Comparison of ENCODE assay signal across 8 cellular contexts in the genomic region with DNA sequence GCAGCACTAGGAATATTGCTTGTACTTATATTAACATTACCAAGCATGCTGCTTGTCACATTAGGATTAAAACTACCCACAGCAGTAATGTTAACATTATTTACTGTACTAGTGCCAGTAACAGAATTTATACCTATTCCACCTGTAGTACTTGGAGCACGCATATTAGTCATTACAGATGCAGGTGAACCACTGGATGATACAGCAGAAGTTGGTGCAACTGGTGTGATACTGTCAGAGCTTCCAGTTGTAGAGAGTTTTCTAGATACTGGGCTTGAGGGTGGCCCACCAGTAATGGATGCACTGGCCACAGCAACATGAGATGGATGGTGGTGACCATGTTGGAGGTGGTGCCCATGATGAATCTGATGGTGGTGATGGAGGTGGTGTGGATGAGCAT. TPM values are rescaled to one million over a fixed set of nuclear protein-coding genes. Genes with fewer than 3 reads are reported as not detected.
DNase-seq lines count a peak whose midpoint lies in the region; ATAC-seq and TF ChIP-seq lines count a peak whose summit lies in the region.

No MANE protein-coding gene starts in this region.

- H3K27me3 ChIP-seq in ascending aorta = no peaks in the 10 kb centered on the region
- no peaks in the 10 kb centered on the region for H3K27me3 ChIP-seq in layer of hippocampus (ENCODE audit: control insufficient read depth, insufficient read depth, low read length)

- peaks cover 11% of the 10 kb centered on the region for H3K36me3 Mint-ChIP-seq in activated CD8-positive, alpha-beta memory T cell treated with anti-CD3 and anti-CD28 coated beads, Interleukin-2, amount 10 ng/mL, durations not matched to agents 7 days and 5 days

- no peaks in the 10 kb centered on the region for H3K36me3 ChIP-seq in ascending aorta

- no peak for TF ChIP-seq CTCF in ascending aorta (IDR thresholded peaks at IDR 0.05)

- H3K4me1 Mint-ChIP-seq in activated CD8-positive, alpha-beta memory T cell treated with anti-CD3 and anti-CD28 coated beads, Interleukin-2, amount 10 ng/mL, durations not matched to agents 7 days and 5 days = peaks cover 34% of the 10 kb centered on the region

- H3K4me3 Mint-ChIP-seq in activated CD8-positive, alpha-beta memory T cell treated with anti-CD3 and anti-CD28 coated beads, Interleukin-2, amount 10 ng/mL, durations not matched to agents 7 days and 5 days = peak overlapping the region; percentile 86

- peak overlapping the region; percentile 66 to 97 for H3K4me3 ChIP-seq in ascending aorta

- intact Hi-C loops in ascending aorta (cut with DNase I) = loop anchor here (5.0 to 10.0 kb wide), 4 partner anchors 137 to 750 kb away; no protein-coding TSS in a partner anchor

- H3K27ac Mint-ChIP-seq in activated CD8-positive, alpha-beta memory T cell treated with anti-CD3 and anti-CD28 coated beads, Interleukin-2, amount 10 ng/mL, durations not matched to agents 7 days and 5 days = no peak overlapping the region

- no peaks in the 10 kb centered on the region for H3K9me3 Mint-ChIP-seq in activated CD8-positive, alpha-beta memory T cell treated with anti-CD3 and anti-CD28 coated beads, Interleukin-2, amount 10 ng/mL, durations not matched to agents 7 days and 5 days (ENCODE audit: low read depth)

- DNase-seq in activated CD8-positive, alpha-beta memory T cell treated with anti-CD3 and anti-CD28 coated beads, Interleukin-2, amount 10 ng/mL, durations not matched to agents 7 days and 5 days = no peak
- no peak for DNase-seq in activated CD8-positive, alpha-beta memory T cell treated with anti-CD3 and anti-CD28 coated beads, Interleukin-2, amount 50 U/mL, for 48 hours
- DNase-seq in ascending aorta (ENCODE audit: low spot score in 2 of 2) (no peak), mesenteric fat pad (ENCODE audit: low spot score) (no peak), NCI-H510A (lab: John Stamatoyannopoulos, UW) (no peak), cerebellum (ENCODE audit: low spot score) (no peak)

- H3K9me3 ChIP-seq in ascending aorta = no peaks in the 10 kb centered on the region

- peaks cover 11% of the 10 kb centered on the region for H3K27me3 Mint-ChIP-seq in activated CD8-positive, alpha-beta memory T cell treated with anti-CD3 and anti-CD28 coated beads, Interleukin-2, amount 10 ng/mL, durations not matched to agents 7 days and 5 days

- H3K27ac ChIP-seq in ascending aorta = peak overlapping the region; percentile 98
- H3K27ac ChIP-seq in layer of hippocampus (ENCODE audit: low read depth, low read length) = peak overlapping the region; percentile 94
- H3K27ac ChIP-seq in temporal lobe (ENCODE audit: low read depth, low read length) = peak overlapping the region; percentile 1

- CTCF ChIA-PET in activated CD8-positive, alpha-beta memory T cell treated with anti-CD3 and anti-CD28 coated beads, Interleukin-2, amount 10 ng/mL, durations not matched to agents 7 days and 5 days (lab: Charles Lee) = interaction anchor here (1.4 kb wide), 1 partner anchor 14 kb away, joined by 5 read pairs; no protein-coding TSS in a partner anchor

- H3K4me1 ChIP-seq in ascending aorta = peaks cover 10 to 21% of the 10 kb centered on the region in 2 donors

- no peak for ATAC-seq in activated CD8-positive, alpha-beta memory T cell treated with anti-CD3 and anti-CD28 coated beads, Interleukin-2, amount 10 ng/mL, durations not matched to agents 7 days and 5 days

RNA-seq across cellular contexts. Expression of a gene that starts 1.1 kb away (rescaled TPM):
- total RNA-seq in activated CD8-positive, alpha-beta memory T cell treated with anti-CD3 and anti-CD28 coated beads, Interleukin-2, amount 10 ng/mL, durations not matched to agents 7 days and 5 days = 10 to 100 TPM in 1 of 2 experiments, 1 to 10 TPM in 1; 8.0 to 17.9 TPM
- total RNA-seq in ascending aorta = 97.7 TPM
- 229 TPM for total RNA-seq in temporal lobe
- total RNA-seq in mesenteric fat pad = 82.0 TPM
- 174 TPM for total RNA-seq in cerebellum

Comparison
In these comparisons a context has a peak if more than half of its experiments do, and no peak if none do; other contexts are left out.
1. H3K27ac ChIP-seq: peak in every context shown above with its lines; median percentile 98 in ascending aorta; 94 in layer of hippocampus; 1 in temporal lobe.